ENCODE assay signal across 8 cellular contexts in the genomic region with DNA sequence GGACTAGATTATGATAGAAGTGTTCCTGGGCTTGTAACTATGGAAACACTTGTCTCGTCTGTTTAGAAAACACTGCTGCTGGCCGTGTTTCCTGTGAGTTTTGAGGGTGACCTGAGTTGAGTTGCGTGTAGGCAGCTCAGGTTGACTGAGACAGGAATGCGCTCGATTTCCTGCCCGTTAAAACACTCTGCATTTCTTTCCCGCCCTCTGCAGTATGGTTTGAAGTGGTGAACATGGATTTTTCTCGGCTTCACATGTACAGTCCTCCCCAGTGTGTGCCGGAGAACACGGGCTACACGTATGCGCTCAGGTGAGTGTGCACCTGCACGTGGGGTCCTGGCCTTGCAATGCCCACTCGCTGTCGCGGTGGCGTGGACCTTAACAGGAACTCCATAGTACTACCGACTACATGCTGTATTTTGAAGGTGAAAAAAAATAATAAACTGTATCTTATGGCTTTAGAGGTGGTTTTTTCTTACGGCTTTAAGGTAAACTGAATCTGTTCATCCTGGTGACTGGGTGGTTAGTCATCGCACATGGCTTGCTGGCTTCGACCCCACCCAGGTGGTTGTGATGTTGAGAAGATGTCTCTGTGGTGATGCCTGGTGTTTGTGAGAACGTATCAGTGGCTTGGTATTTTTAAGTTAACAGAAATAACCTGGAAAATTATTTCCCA. TPM values are rescaled to one million over a fixed set of nuclear protein-coding genes. Genes with fewer than 3 reads are reported as not detected.
DNase-seq lines count a peak whose midpoint lies in the region; ATAC-seq lines count a peak whose summit lies in the region.

A gene with protein sequence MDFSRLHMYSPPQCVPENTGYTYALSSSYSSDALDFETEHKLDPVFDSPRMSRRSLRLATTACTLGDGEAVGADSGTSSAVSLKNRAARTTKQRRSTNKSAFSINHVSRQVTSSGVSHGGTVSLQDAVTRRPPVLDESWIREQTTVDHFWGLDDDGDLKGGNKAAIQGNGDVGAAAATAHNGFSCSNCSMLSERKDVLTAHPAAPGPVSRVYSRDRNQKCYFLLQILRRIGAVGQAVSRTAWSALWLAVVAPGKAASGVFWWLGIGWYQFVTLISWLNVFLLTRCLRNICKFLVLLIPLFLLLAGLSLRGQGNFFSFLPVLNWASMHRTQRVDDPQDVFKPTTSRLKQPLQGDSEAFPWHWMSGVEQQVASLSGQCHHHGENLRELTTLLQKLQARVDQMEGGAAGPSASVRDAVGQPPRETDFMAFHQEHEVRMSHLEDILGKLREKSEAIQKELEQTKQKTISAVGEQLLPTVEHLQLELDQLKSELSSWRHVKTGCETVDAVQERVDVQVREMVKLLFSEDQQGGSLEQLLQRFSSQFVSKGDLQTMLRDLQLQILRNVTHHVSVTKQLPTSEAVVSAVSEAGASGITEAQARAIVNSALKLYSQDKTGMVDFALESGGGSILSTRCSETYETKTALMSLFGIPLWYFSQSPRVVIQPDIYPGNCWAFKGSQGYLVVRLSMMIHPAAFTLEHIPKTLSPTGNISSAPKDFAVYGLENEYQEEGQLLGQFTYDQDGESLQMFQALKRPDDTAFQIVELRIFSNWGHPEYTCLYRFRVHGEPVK (plus strand): TSS at position 185 of the 676 bp plus-strand sequence. CDS start 49 bp downstream, at position 234.

- H3K9me3 Mint-ChIP-seq in activated CD4-positive, alpha-beta memory T cell treated with anti-CD3 and anti-CD28 coated beads, Interleukin-2, amount 10 ng/mL, durations not matched to agents 7 days and 5 days, result no peaks in the 10 kb centered on the region
- H3K9me3 Mint-ChIP-seq in effector memory CD8-positive, alpha-beta T cell, result no peaks in the 10 kb centered on the region
- H3K9me3 Mint-ChIP-seq in stimulated activated naive CD8-positive, alpha-beta T cell treated with anti-CD3 and anti-CD28 coated beads, Interleukin-15, amount 100 ng/mL, for 72 hours, result no peaks in the 10 kb centered on the region

- no peaks in the 10 kb centered on the region for H3K27me3 ChIP-seq in muscle layer of colon (ENCODE audit: control insufficient read depth in 1 of 2, insufficient read depth in 2 of 2, low read length in 2 of 2)

- H3K4me1 Mint-ChIP-seq in activated CD4-positive, alpha-beta memory T cell treated with anti-CD3 and anti-CD28 coated beads, Interleukin-2, amount 10 ng/mL, durations not matched to agents 7 days and 5 days, result peaks cover 61% of the 10 kb centered on the region
- H3K4me1 Mint-ChIP-seq in effector memory CD8-positive, alpha-beta T cell (ENCODE audit: low read depth in 2 of 2), result peaks cover 32 to 38% of the 10 kb centered on the region in 2 donors
- H3K4me1 Mint-ChIP-seq in stimulated activated naive CD8-positive, alpha-beta T cell treated with anti-CD3 and anti-CD28 coated beads, Interleukin-15, amount 100 ng/mL, for 72 hours, result peaks cover 81% of the 10 kb centered on the region

- H3K4me3 Mint-ChIP-seq in activated CD4-positive, alpha-beta memory T cell treated with anti-CD3 and anti-CD28 coated beads, Interleukin-2, amount 10 ng/mL, durations not matched to agents 7 days and 5 days, result peak within 1 kb of the TSS; percentile 73
- peak within 1 kb of the TSS; percentile 74 to 80 for H3K4me3 Mint-ChIP-seq in effector memory CD8-positive, alpha-beta T cell
- H3K4me3 Mint-ChIP-seq in stimulated activated naive CD8-positive, alpha-beta T cell treated with anti-CD3 and anti-CD28 coated beads, Interleukin-15, amount 100 ng/mL, for 72 hours, result peak within 1 kb of the TSS; percentile 86 to 92

- CTCF ChIA-PET in activated CD4-positive, alpha-beta memory T cell treated with anti-CD3 and anti-CD28 coated beads, Interleukin-2, amount 10 ng/mL, durations not matched to agents 7 days and 5 days (lab: Charles Lee), result interaction anchor here (0.7 to 2.6 kb wide), 8 partner anchors 10 to 511 kb away, joined by 3 to 16 read pairs (median 4); no protein-coding TSS in a partner anchor

- POLR2A ChIA-PET in activated CD4-positive, alpha-beta memory T cell treated with anti-CD3 and anti-CD28 coated beads, Interleukin-2, amount 10 ng/mL, durations not matched to agents 7 days and 5 days (lab: Charles Lee), result interaction anchor here (0.8 to 3.6 kb wide), 14 partner anchors 13 to 328 kb away, joined by 3 to 41 read pairs (median 4); a partner anchor contains a TSS

- DNase-seq in NCI-H2029 (lab: John Stamatoyannopoulos, UW) (peak; percentile 17), NCI-H2029 treated with DMSO at 0.1 percent for 48 hours (lab: John Stamatoyannopoulos, UW) (no peak), pons (ENCODE audit: low spot score) (no peak)
- peak; percentile 71 for DNase-seq in activated CD4-positive, alpha-beta memory T cell treated with anti-CD3 and anti-CD28 coated beads, Interleukin-2, amount 10 ng/mL, durations not matched to agents 7 days and 5 days
- peak; percentile 46 to 50 (median 46) for DNase-seq in effector memory CD8-positive, alpha-beta T cell
- DNase-seq in stimulated activated naive CD8-positive, alpha-beta T cell treated with anti-CD3 and anti-CD28 coated beads, Interleukin-15, amount 100 ng/mL, for 72 hours, result peak; percentile 51 to 73

- peak within 1 kb of the TSS; percentile 97 for H3K27ac Mint-ChIP-seq in activated CD4-positive, alpha-beta memory T cell treated with anti-CD3 and anti-CD28 coated beads, Interleukin-2, amount 10 ng/mL, durations not matched to agents 7 days and 5 days
- peak within 1 kb of the TSS; percentile 90 to 91 for H3K27ac Mint-ChIP-seq in effector memory CD8-positive, alpha-beta T cell
- H3K27ac Mint-ChIP-seq in stimulated activated naive CD8-positive, alpha-beta T cell treated with anti-CD3 and anti-CD28 coated beads, Interleukin-15, amount 100 ng/mL, for 72 hours, result peak within 1 kb of the TSS; percentile 99 to 100

- H3K27ac ChIP-seq in muscle layer of colon (ENCODE audit: low read depth, low read length), result peak within 1 kb of the TSS; percentile 93

- no peaks in the 10 kb centered on the region for H3K9me3 ChIP-seq in muscle layer of colon (ENCODE audit: low read length)

- H3K4me1 ChIP-seq in muscle layer of colon (ENCODE audit: insufficient read depth, low read length), result peaks cover 77% of the 10 kb centered on the region

- peaks cover 5% of the 10 kb centered on the region for H3K36me3 ChIP-seq in muscle layer of colon (ENCODE audit: insufficient read depth, low read length)

- ATAC-seq in HG03571 (IDR thresholded peaks at IDR 0.05; ENCODE audit: unreplicated experiment), result peak; percentile 48
- ATAC-seq in effector memory CD8-positive, alpha-beta T cell (replicated peaks), result peak; percentile 86
- peak; percentile 86 for ATAC-seq in stimulated activated naive CD8-positive, alpha-beta T cell treated with anti-CD3 and anti-CD28 coated beads, Interleukin-15, amount 100 ng/mL, for 72 hours

- peaks cover 16% of the 10 kb centered on the region for H3K36me3 Mint-ChIP-seq in activated CD4-positive, alpha-beta memory T cell treated with anti-CD3 and anti-CD28 coated beads, Interleukin-2, amount 10 ng/mL, durations not matched to agents 7 days and 5 days (ENCODE audit: low read depth)
- H3K36me3 Mint-ChIP-seq in effector memory CD8-positive, alpha-beta T cell (ENCODE audit: insufficient read depth), result peaks cover 34% of the 10 kb centered on the region

- H3K27me3 Mint-ChIP-seq in activated CD4-positive, alpha-beta memory T cell treated with anti-CD3 and anti-CD28 coated beads, Interleukin-2, amount 10 ng/mL, durations not matched to agents 7 days and 5 days, result no peaks in the 10 kb centered on the region
- H3K27me3 Mint-ChIP-seq in effector memory CD8-positive, alpha-beta T cell, result no peaks in the 10 kb centered on the region
- H3K27me3 Mint-ChIP-seq in stimulated activated naive CD8-positive, alpha-beta T cell treated with anti-CD3 and anti-CD28 coated beads, Interleukin-15, amount 100 ng/mL, for 72 hours, result no peaks in the 10 kb centered on the region

- peak within 1 kb of the TSS; percentile 28 for H3K9ac ChIP-seq in muscle layer of colon (ENCODE audit: low read length)

- H3K4me3 ChIP-seq in muscle layer of colon (ENCODE audit: low read depth in 1 of 2, low read length in 2 of 2), result peak within 1 kb of the TSS; percentile 0 to 26

RNA-seq across cellular contexts. Expression of the gene that starts here (rescaled TPM):
- 10 to 100 TPM; 65.7 to 72.8 TPM for total RNA-seq in activated CD4-positive, alpha-beta memory T cell treated with anti-CD3 and anti-CD28 coated beads, Interleukin-2, amount 10 ng/mL, durations not matched to agents 7 days and 5 days

Comparison
In these comparisons a context has a peak if more than half of its experiments do, and no peak if none do; other contexts are left out.
1. DNase-seq: peak in NCI-H2029 (single experiment), activated CD4-positive, alpha-beta memory T cell treated with anti-CD3 and anti-CD28 coated beads, Interleukin-2, amount 10 ng/mL, durations not matched to agents 7 days and 5 days (single experiment), effector memory CD8-positive, alpha-beta T cell (3 of 3) and stimulated activated naive CD8-positive, alpha-beta T cell treated with anti-CD3 and anti-CD28 coated beads, Interleukin-15, amount 100 ng/mL, for 72 hours (2 of 2); none in NCI-H2029 treated with DMSO at 0.1 percent for 48 hours (single experiment) and pons (single experiment).
2. Peak in every context shown above with its lines, with median percentiles within 50 percentile points of each other: ATAC-seq, H3K27ac Mint-ChIP-seq and H3K4me3 Mint-ChIP-seq.